Comparison of ENCODE assay signal across 1 cellular context in the genomic region with DNA sequence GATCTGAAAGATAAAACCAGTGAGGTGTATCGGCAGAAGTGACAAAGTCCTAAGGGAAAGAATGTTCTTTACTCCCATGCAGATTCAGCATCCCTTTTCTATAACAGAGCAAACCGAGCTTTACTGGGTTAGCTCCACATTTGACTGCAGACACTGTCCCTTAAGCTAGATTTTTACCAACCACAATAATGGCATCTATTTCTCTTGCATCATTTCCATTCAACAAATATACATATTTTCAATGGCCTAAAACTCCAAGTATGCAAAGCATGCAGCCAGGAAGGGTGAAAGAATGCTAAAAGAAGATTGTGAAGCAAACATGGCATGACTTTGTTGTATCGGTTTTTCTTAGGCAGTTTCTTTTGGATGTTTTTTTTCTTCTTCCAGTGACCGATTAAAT.
TF ChIP-seq lines count a peak whose summit lies in the region.

No MANE protein-coding gene starts in this region.

TF ChIP-seq in Ishikawa, 13 proteins besides CTCF, POLR2A, EP300 and RAD21 (continued from another document):
- no peak for TF ChIP-seq YY1 (IDR thresholded peaks at IDR 0.05; ENCODE audit: low read depth)
